In genomic region chr15:68154923-68155559, GRCh38 we compare ENCODE assay signal across 9 cellular contexts. TPM values are rescaled to one million over a fixed set of nuclear protein-coding genes. Genes with fewer than 3 reads are reported as not detected.
DNase-seq lines count a peak whose midpoint lies in the region; ATAC-seq, FAIRE-seq and TF ChIP-seq lines count a peak whose summit lies in the region.
"Had no signal": no experiment of that assay in that cellular context is flagged by ENCODE, and none has a peak within 500 bp of the region (broad histone marks: within the 10 kb centered on the region; RNA-seq: fewer than 3 reads in every experiment).

No MANE protein-coding gene starts in this region.

- H3K27ac Mint-ChIP-seq in natural killer cell = no peak overlapping the region
- H3K27ac Mint-ChIP-seq in natural killer cell treated with Interleukin-12 subunit alpha and Interleukin-12 subunit beta and Interleukin-15 and Interleukin-18, amount 100 ng/mL, for 72 hours = no peak overlapping the region

- H3K27ac ChIP-seq in WERI-Rb-1 (no peak overlapping the region), ovary (no peak overlapping the region)
- H3K27ac ChIP-seq: epithelial cell of prostate had no signal

- no peak overlapping the region for H3K4me3 Mint-ChIP-seq in natural killer cell
- no peak overlapping the region for H3K4me3 Mint-ChIP-seq in natural killer cell treated with Interleukin-12 subunit alpha and Interleukin-12 subunit beta and Interleukin-15 and Interleukin-18, amount 100 ng/mL, for 72 hours

- peaks cover 6% of the 10 kb centered on the region for H3K36me3 Mint-ChIP-seq in natural killer cell
- peaks cover 14% of the 10 kb centered on the region for H3K36me3 Mint-ChIP-seq in natural killer cell treated with Interleukin-12 subunit alpha and Interleukin-12 subunit beta and Interleukin-15 and Interleukin-18, amount 100 ng/mL, for 72 hours

- ATAC-seq in natural killer cell = no peak
- ATAC-seq in natural killer cell treated with Interleukin-12 subunit alpha and Interleukin-12 subunit beta and Interleukin-15 and Interleukin-18, amount 100 ng/mL, for 72 hours = no peak
- ATAC-seq in GM18870 (IDR thresholded peaks at IDR 0.05; ENCODE audit: unreplicated experiment) = no peak
- no peak for ATAC-seq in HG03108 (IDR thresholded peaks at IDR 0.05; ENCODE audit: unreplicated experiment)

- H3K36me3 ChIP-seq in WERI-Rb-1 (peaks cover 30% of the 10 kb centered on the region), ovary (no peaks in the 10 kb centered on the region)

- TF ChIP-seq EP300 in ovary (IDR thresholded peaks at IDR 0.05) = no peak

- no peaks in the 10 kb centered on the region for H3K27me3 Mint-ChIP-seq in natural killer cell (ENCODE audit: low read depth in 2 of 2)
- H3K27me3 Mint-ChIP-seq in natural killer cell treated with Interleukin-12 subunit alpha and Interleukin-12 subunit beta and Interleukin-15 and Interleukin-18, amount 100 ng/mL, for 72 hours = no peaks in the 10 kb centered on the region

- no peak overlapping the region for H3K4me3 ChIP-seq in WERI-Rb-1 (ENCODE audit: low read depth, low read length)
- no peak overlapping the region for H3K4me3 ChIP-seq in ovary

- no peaks in the 10 kb centered on the region for H3K9me3 Mint-ChIP-seq in natural killer cell
- H3K9me3 Mint-ChIP-seq in natural killer cell treated with Interleukin-12 subunit alpha and Interleukin-12 subunit beta and Interleukin-15 and Interleukin-18, amount 100 ng/mL, for 72 hours = no peaks in the 10 kb centered on the region

- no peak for TF ChIP-seq POLR2A in ovary (IDR thresholded peaks at IDR 0.05)

- H3K9me3 ChIP-seq in WERI-Rb-1 (ENCODE audit: severe bottlenecking) = no peaks in the 10 kb centered on the region
- H3K9me3 ChIP-seq in ovary = no peaks in the 10 kb centered on the region

- FAIRE-seq in frontal cortex (lab: Jason Lieb, UNC) = peak; percentile 64

- DNase-seq in natural killer cell (no peak), NCI-H1048 (lab: John Stamatoyannopoulos, UW) (peak; percentile 38), WERI-Rb-1 (peak; percentile 38), frontal cortex (ENCODE audit: low spot score in 2 of 2) (peak in 1 of 2 donors; percentile 10), ovary (peak in 4 of 5 donors; percentile 35 to 70 (median 52))
- no peak for DNase-seq in natural killer cell treated with Interleukin-12 subunit alpha and Interleukin-12 subunit beta and Interleukin-15 and Interleukin-18, amount 100 ng/mL, for 72 hours (ENCODE audit: low spot score)

- TF ChIP-seq CTCF in natural killer cell (IDR thresholded peaks at IDR 0.05) = peak; percentile 51
- peak; percentile 65 for TF ChIP-seq CTCF in WERI-Rb-1 (IDR thresholded peaks at IDR 0.05; ENCODE audit: low read depth, low read length)
- TF ChIP-seq CTCF in ovary (IDR thresholded peaks at IDR 0.05) = peak; percentile 55 to 88 (median 82)

- intact Hi-C loops in natural killer cell (cut with micrococcal nuclease) = loop anchor here (1.0 kb wide), 1 partner anchor 292 kb away; no protein-coding TSS in a partner anchor
- intact Hi-C loops in ovary (cut with DNase I) = loop anchor here in 3 of 4 donors (2.0 to 5.0 kb wide), 3 partner anchors 283 to 293 kb away; no protein-coding TSS in a partner anchor

- H3K27me3 ChIP-seq in WERI-Rb-1 (ENCODE audit: insufficient read depth, low read depth, severe bottlenecking) (no peaks in the 10 kb centered on the region), ovary (no peaks in the 10 kb centered on the region)

- H3K4me1 ChIP-seq in ovary (ENCODE audit: insufficient read depth) = peaks cover 4% of the 10 kb centered on the region

- H3K4me1 Mint-ChIP-seq in natural killer cell = peaks cover 7% of the 10 kb centered on the region in 2 donors
- peaks cover 4 to 7% of the 10 kb centered on the region in 2 donors for H3K4me1 Mint-ChIP-seq in natural killer cell treated with Interleukin-12 subunit alpha and Interleukin-12 subunit beta and Interleukin-15 and Interleukin-18, amount 100 ng/mL, for 72 hours (ENCODE audit: low read depth in 2 of 2)

- WGBS in ovary, 3 donors = 10 to 20% (median 17%) methylated on average over 4 of the region's 4 CpGs

RNA-seq across cellular contexts. Expression of gene CALML4, which starts 50.1 kb away (rescaled TPM):
- total RNA-seq in natural killer cell (1 to 10 TPM; 2.1 to 3.9 (median 3.7) TPM), frontal cortex (1.6 TPM), ovary (1 to 10 TPM; 2.5 to 9.3 (median 3.2) TPM)
- total RNA-seq in natural killer cell treated with Interleukin-12 subunit alpha and Interleukin-12 subunit beta and Interleukin-15 and Interleukin-18, amount 100 ng/mL, for 72 hours = 10 to 100 TPM in 1 of 2 donors, 1 to 10 TPM in 1; 5.1 to 18.7 TPM
- 1 to 10 TPM; 3.2 to 9.5 TPM for polyA plus RNA-seq in ovary

Comparison
In these comparisons a context has a peak if more than half of its experiments do, and no peak if none do; other contexts are left out.
1. DNase-seq: peak in NCI-H1048 (single experiment), WERI-Rb-1 (single experiment) and ovary (4 of 5); none in natural killer cell (single experiment) and natural killer cell treated with Interleukin-12 subunit alpha and Interleukin-12 subunit beta and Interleukin-15 and Interleukin-18, amount 100 ng/mL, for 72 hours (single experiment).
2. Peak in every context shown above with its lines, with median percentiles within 50 percentile points of each other: CTCF ChIP-seq.